1 cellular context compared by ENCODE assay signal in the genomic region with DNA sequence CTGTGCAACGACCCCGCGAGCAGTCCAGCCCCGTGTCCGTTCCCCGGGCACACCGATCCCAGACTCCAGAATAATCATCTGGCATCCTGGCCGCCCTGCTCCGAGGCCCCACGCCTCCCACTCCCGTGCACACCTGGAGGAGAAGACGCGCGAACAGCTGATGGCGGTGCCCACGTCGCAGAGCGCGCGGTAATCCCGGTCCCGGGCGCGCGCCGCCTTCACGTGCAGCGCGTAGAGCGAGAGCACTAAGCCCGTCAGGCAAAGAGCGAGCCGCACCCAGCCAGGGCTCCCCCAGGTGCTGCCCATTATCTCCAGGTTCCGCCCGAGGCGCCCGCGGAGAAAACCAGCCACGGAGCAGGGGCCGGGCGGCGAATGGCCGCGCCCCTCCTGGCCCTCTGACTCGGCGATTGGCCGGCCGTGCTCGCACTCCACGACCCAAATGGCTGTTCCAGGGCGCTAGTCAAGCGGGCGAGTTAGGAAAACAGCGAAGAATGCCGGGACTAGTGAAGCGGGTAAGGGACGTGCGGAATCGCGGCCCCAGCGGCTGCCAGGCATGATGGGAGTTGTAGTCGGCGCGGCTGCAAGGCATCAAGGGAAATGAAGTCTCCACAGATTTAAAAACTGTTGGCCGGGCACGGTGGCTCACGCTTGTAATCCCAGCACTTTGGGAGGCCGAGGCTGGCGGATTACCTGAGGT.
TF ChIP-seq lines count a peak whose summit lies in the region.

A gene (minus strand): TSS at position 374 of the 697 bp plus-strand sequence. CDS start 68 bp downstream, at position 306.

TF ChIP-seq in WTC11, 78 proteins besides CTCF, POLR2A, EP300 and RAD21 (continued from another document and continues in another):
- TF ChIP-seq, protein P1, sequence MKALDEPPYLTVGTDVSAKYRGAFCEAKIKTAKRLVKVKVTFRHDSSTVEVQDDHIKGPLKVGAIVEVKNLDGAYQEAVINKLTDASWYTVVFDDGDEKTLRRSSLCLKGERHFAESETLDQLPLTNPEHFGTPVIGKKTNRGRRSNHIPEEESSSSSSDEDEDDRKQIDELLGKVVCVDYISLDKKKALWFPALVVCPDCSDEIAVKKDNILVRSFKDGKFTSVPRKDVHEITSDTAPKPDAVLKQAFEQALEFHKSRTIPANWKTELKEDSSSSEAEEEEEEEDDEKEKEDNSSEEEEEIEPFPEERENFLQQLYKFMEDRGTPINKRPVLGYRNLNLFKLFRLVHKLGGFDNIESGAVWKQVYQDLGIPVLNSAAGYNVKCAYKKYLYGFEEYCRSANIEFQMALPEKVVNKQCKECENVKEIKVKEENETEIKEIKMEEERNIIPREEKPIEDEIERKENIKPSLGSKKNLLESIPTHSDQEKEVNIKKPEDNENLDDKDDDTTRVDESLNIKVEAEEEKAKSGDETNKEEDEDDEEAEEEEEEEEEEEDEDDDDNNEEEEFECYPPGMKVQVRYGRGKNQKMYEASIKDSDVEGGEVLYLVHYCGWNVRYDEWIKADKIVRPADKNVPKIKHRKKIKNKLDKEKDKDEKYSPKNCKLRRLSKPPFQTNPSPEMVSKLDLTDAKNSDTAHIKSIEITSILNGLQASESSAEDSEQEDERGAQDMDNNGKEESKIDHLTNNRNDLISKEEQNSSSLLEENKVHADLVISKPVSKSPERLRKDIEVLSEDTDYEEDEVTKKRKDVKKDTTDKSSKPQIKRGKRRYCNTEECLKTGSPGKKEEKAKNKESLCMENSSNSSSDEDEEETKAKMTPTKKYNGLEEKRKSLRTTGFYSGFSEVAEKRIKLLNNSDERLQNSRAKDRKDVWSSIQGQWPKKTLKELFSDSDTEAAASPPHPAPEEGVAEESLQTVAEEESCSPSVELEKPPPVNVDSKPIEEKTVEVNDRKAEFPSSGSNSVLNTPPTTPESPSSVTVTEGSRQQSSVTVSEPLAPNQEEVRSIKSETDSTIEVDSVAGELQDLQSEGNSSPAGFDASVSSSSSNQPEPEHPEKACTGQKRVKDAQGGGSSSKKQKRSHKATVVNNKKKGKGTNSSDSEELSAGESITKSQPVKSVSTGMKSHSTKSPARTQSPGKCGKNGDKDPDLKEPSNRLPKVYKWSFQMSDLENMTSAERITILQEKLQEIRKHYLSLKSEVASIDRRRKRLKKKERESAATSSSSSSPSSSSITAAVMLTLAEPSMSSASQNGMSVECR (CRISPR knock-in tag; IDR thresholded peaks at IDR 0.05; ENCODE audit: borderline replicate concordance), result peak; percentile 45; the same call in 1 of the 2 replicates
- TF ChIP-seq NFYB (CRISPR knock-in tag; conservative IDR thresholded peaks at IDR 0.05; ENCODE audit: low read depth), result peak; percentile 58; the same call in 1 of the 2 replicates
- no peak for TF ChIP-seq FOXJ3 (CRISPR knock-in tag; IDR thresholded peaks at IDR 0.05; ENCODE audit: borderline replicate concordance)
- peak; percentile 53; the same call in 1 of the 2 replicates for TF ChIP-seq MYBL2 (CRISPR knock-in tag; IDR thresholded peaks at IDR 0.05)
- TF ChIP-seq ZNF232 (CRISPR knock-in tag; IDR thresholded peaks at IDR 0.05), result peak; percentile 40; the same call in 1 of the 2 replicates
- no peak for TF ChIP-seq NFE2L1 (CRISPR knock-in tag; IDR thresholded peaks at IDR 0.05)
- TF ChIP-seq ZBTB21 (CRISPR knock-in tag; IDR thresholded peaks at IDR 0.05; ENCODE audit: borderline replicate concordance), result no peak
- TF ChIP-seq, protein P2, sequence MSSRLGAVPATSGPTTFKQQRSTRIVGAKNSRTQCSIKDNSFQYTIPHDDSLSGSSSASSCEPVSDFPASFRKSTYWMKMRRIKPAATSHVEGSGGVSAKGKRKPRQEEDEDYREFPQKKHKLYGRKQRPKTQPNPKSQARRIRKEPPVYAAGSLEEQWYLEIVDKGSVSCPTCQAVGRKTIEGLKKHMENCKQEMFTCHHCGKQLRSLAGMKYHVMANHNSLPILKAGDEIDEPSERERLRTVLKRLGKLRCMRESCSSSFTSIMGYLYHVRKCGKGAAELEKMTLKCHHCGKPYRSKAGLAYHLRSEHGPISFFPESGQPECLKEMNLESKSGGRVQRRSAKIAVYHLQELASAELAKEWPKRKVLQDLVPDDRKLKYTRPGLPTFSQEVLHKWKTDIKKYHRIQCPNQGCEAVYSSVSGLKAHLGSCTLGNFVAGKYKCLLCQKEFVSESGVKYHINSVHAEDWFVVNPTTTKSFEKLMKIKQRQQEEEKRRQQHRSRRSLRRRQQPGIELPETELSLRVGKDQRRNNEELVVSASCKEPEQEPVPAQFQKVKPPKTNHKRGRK (CRISPR knock-in tag; IDR thresholded peaks at IDR 0.05; ENCODE audit: borderline replicate concordance), result no peak
- TF ChIP-seq ZNF423 (CRISPR knock-in tag; IDR thresholded peaks at IDR 0.05), result no peak; the same call in 1 of the 2 replicates
- TF ChIP-seq, protein P3, sequence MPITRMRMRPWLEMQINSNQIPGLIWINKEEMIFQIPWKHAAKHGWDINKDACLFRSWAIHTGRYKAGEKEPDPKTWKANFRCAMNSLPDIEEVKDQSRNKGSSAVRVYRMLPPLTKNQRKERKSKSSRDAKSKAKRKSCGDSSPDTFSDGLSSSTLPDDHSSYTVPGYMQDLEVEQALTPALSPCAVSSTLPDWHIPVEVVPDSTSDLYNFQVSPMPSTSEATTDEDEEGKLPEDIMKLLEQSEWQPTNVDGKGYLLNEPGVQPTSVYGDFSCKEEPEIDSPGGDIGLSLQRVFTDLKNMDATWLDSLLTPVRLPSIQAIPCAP (CRISPR knock-in tag; IDR thresholded peaks at IDR 0.05), result no peak
- TF ChIP-seq ETV6 (CRISPR knock-in tag; IDR thresholded peaks at IDR 0.05), result 0 out of 2 replicates have a peak, but pooled peaks have one; percentile 29
- TF ChIP-seq TEAD1 (CRISPR knock-in tag; IDR thresholded peaks at IDR 0.05), result no peak
- no peak for TF ChIP-seq NR1H2 (CRISPR knock-in tag; IDR thresholded peaks at IDR 0.05)
- TF ChIP-seq, protein P4, sequence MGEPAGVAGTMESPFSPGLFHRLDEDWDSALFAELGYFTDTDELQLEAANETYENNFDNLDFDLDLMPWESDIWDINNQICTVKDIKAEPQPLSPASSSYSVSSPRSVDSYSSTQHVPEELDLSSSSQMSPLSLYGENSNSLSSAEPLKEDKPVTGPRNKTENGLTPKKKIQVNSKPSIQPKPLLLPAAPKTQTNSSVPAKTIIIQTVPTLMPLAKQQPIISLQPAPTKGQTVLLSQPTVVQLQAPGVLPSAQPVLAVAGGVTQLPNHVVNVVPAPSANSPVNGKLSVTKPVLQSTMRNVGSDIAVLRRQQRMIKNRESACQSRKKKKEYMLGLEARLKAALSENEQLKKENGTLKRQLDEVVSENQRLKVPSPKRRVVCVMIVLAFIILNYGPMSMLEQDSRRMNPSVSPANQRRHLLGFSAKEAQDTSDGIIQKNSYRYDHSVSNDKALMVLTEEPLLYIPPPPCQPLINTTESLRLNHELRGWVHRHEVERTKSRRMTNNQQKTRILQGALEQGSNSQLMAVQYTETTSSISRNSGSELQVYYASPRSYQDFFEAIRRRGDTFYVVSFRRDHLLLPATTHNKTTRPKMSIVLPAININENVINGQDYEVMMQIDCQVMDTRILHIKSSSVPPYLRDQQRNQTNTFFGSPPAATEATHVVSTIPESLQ (CRISPR knock-in tag; IDR thresholded peaks at IDR 0.05), result no peak
- TF ChIP-seq, protein P5, sequence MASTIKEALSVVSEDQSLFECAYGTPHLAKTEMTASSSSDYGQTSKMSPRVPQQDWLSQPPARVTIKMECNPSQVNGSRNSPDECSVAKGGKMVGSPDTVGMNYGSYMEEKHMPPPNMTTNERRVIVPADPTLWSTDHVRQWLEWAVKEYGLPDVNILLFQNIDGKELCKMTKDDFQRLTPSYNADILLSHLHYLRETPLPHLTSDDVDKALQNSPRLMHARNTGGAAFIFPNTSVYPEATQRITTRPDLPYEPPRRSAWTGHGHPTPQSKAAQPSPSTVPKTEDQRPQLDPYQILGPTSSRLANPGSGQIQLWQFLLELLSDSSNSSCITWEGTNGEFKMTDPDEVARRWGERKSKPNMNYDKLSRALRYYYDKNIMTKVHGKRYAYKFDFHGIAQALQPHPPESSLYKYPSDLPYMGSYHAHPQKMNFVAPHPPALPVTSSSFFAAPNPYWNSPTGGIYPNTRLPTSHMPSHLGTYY (CRISPR knock-in tag; IDR thresholded peaks at IDR 0.05), result no peak
- peak; percentile 59; the same call in 1 of the 2 replicates for TF ChIP-seq CREB1 (CRISPR knock-in tag; IDR thresholded peaks at IDR 0.05)
- no peak for TF ChIP-seq RELA (CRISPR knock-in tag; IDR thresholded peaks at IDR 0.05; ENCODE audit: borderline replicate concordance)
- no peak for TF ChIP-seq ATF1 (CRISPR knock-in tag; IDR thresholded peaks at IDR 0.05)
- TF ChIP-seq, protein P6, sequence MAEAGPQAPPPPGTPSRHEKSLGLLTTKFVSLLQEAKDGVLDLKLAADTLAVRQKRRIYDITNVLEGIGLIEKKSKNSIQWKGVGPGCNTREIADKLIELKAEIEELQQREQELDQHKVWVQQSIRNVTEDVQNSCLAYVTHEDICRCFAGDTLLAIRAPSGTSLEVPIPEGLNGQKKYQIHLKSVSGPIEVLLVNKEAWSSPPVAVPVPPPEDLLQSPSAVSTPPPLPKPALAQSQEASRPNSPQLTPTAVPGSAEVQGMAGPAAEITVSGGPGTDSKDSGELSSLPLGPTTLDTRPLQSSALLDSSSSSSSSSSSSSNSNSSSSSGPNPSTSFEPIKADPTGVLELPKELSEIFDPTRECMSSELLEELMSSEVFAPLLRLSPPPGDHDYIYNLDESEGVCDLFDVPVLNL (CRISPR knock-in tag; IDR thresholded peaks at IDR 0.05; ENCODE audit: borderline replicate concordance, low read depth), result 0 out of 2 replicates have a peak, but pooled peaks have one; percentile 26
- TF ChIP-seq, protein P7, sequence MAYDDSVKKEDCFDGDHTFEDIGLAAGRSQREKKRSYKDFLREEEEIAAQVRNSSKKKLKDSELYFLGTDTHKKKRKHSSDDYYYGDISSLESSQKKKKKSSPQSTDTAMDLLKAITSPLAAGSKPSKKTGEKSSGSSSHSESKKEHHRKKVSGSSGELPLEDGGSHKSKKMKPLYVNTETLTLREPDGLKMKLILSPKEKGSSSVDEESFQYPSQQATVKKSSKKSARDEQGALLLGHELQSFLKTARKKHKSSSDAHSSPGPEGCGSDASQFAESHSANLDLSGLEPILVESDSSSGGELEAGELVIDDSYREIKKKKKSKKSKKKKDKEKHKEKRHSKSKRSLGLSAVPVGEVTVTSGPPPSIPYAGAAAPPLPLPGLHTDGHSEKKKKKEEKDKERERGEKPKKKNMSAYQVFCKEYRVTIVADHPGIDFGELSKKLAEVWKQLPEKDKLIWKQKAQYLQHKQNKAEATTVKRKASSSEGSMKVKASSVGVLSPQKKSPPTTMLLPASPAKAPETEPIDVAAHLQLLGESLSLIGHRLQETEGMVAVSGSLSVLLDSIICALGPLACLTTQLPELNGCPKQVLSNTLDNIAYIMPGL (CRISPR knock-in tag; IDR thresholded peaks at IDR 0.05), result 0 out of 2 replicates have a peak, but pooled peaks have one; percentile 58
- TF ChIP-seq EMX1 (CRISPR knock-in tag; IDR thresholded peaks at IDR 0.05), result no peak
- TF ChIP-seq, protein P8, sequence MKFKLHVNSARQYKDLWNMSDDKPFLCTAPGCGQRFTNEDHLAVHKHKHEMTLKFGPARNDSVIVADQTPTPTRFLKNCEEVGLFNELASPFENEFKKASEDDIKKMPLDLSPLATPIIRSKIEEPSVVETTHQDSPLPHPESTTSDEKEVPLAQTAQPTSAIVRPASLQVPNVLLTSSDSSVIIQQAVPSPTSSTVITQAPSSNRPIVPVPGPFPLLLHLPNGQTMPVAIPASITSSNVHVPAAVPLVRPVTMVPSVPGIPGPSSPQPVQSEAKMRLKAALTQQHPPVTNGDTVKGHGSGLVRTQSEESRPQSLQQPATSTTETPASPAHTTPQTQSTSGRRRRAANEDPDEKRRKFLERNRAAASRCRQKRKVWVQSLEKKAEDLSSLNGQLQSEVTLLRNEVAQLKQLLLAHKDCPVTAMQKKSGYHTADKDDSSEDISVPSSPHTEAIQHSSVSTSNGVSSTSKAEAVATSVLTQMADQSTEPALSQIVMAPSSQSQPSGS (CRISPR knock-in tag; IDR thresholded peaks at IDR 0.05; ENCODE audit: borderline replicate concordance, low read depth), result no peak
- TF ChIP-seq, protein P9, sequence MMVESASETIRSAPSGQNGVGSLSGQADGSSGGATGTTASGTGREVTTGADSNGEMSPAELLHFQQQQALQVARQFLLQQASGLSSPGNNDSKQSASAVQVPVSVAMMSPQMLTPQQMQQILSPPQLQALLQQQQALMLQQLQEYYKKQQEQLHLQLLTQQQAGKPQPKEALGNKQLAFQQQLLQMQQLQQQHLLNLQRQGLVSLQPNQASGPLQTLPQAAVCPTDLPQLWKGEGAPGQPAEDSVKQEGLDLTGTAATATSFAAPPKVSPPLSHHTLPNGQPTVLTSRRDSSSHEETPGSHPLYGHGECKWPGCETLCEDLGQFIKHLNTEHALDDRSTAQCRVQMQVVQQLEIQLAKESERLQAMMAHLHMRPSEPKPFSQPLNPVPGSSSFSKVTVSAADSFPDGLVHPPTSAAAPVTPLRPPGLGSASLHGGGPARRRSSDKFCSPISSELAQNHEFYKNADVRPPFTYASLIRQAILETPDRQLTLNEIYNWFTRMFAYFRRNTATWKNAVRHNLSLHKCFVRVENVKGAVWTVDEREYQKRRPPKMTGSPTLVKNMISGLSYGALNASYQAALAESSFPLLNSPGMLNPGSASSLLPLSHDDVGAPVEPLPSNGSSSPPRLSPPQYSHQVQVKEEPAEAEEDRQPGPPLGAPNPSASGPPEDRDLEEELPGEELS (CRISPR knock-in tag; IDR thresholded peaks at IDR 0.05), result 0 out of 2 replicates have a peak, but pooled peaks have one; percentile 30
- no peak; the same call in 1 of the 2 replicates for TF ChIP-seq SMAD4 (CRISPR knock-in tag; IDR thresholded peaks at IDR 0.05)
- TF ChIP-seq CREM (CRISPR knock-in tag; IDR thresholded peaks at IDR 0.05), result peak; percentile 57; the same call in 1 of the 2 replicates
- TF ChIP-seq MXD4 (CRISPR knock-in tag; IDR thresholded peaks at IDR 0.05; ENCODE audit: borderline replicate concordance), result no peak
- no peak for TF ChIP-seq NFATC4 (CRISPR knock-in tag; IDR thresholded peaks at IDR 0.05)
- TF ChIP-seq, protein P10, sequence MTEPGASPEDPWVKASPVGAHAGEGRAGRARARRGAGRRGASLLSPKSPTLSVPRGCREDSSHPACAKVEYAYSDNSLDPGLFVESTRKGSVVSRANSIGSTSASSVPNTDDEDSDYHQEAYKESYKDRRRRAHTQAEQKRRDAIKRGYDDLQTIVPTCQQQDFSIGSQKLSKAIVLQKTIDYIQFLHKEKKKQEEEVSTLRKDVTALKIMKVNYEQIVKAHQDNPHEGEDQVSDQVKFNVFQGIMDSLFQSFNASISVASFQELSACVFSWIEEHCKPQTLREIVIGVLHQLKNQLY (CRISPR knock-in tag; IDR thresholded peaks at IDR 0.05), result no peak
- peak; percentile 79 for TF ChIP-seq JUN (CRISPR knock-in tag; IDR thresholded peaks at IDR 0.05)
- TF ChIP-seq, protein P11, sequence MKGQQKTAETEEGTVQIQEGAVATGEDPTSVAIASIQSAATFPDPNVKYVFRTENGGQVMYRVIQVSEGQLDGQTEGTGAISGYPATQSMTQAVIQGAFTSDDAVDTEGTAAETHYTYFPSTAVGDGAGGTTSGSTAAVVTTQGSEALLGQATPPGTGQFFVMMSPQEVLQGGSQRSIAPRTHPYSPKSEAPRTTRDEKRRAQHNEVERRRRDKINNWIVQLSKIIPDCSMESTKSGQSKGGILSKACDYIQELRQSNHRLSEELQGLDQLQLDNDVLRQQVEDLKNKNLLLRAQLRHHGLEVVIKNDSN (CRISPR knock-in tag; IDR thresholded peaks at IDR 0.05), result peak; percentile 48; the same call in 1 of the 2 replicates
- no peak for TF ChIP-seq ZNF416 (CRISPR knock-in tag; IDR thresholded peaks at IDR 0.05)
- no peak for TF ChIP-seq PRRX2 (CRISPR knock-in tag; IDR thresholded peaks at IDR 0.05)
- TF ChIP-seq ZNF138 (CRISPR knock-in tag; conservative IDR thresholded peaks at IDR 0.05), result no peak
- no peak for TF ChIP-seq ESRRA (CRISPR knock-in tag; IDR thresholded peaks at IDR 0.05; ENCODE audit: borderline replicate concordance)
- TF ChIP-seq ZNF396 (CRISPR knock-in tag; IDR thresholded peaks at IDR 0.05; ENCODE audit: borderline replicate concordance), result no peak
